Comparison of ENCODE assay signal across 8 cellular contexts in the genomic region with DNA sequence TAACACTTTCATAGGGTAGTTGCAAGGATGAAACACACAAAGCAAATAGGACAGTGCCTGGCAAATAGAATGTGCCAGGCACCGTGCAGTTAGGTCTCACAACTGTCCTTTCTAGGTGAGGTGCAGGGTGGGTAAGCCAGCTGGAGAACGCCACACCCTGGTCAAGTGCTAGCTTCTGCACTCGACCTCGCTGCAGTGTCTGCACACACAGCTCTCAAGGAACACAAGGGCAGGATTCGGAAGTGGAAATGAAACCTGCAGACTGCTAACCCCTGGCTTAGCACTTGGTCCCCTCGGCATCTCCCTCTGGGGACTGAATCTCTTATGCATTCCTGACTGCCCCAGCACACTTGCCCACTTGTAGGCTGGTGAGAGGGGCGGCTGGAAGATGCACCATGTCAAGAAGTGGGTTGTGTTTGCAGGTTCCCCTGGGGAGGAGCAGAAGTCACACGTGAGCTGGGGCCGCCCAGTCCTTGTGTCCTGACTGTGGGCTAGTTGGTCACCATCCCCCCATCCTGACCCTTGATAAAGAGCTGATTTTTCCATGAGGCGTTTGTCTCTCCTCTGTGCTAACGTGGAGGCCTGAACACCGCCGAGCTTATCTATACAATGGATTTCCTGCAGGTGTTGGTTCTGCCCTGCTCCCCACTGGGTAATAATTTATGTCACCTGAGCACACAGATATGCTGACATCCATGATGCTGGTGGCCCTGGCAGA.
DNase-seq lines count a peak whose midpoint lies in the region; ATAC-seq lines count a peak whose summit lies in the region.

No MANE protein-coding gene starts in this region.

- no peak overlapping the region for H3K4me2 ChIP-seq in mesendoderm (ENCODE audit: low read length)

- no peak overlapping the region for H2BK120ac ChIP-seq in mesendoderm (ENCODE audit: low read depth, low read length)

- no peak overlapping the region for H3K23ac ChIP-seq in mesendoderm (ENCODE audit: low read length)

- peak overlapping the region; percentile 14 to 97 (median 89) for H3K4me3 Mint-ChIP-seq in CD8-positive, alpha-beta memory T cell
- H3K4me3 Mint-ChIP-seq in activated T-helper 1 cell treated with anti-CD3 and anti-CD28 coated beads, Interleukin-12 subunit alpha, Interleukin-12 subunit beta, Interleukin-2, Interleukin-4 antibody, amounts not matched to agents 30 ng/mL and 10 ng/mL and 1 ng/mL, durations not matched to agents 14 hours and 24 hours and 36 hours: peak overlapping the region; percentile 97

- intact Hi-C loops in activated T-helper 1 cell treated with anti-CD3 and anti-CD28 coated beads, Interleukin-12 subunit alpha, Interleukin-12 subunit beta, Interleukin-2, Interleukin-4 antibody, amounts not matched to agents 30 ng/mL and 10 ng/mL and 1 ng/mL, durations not matched to agents 14 hours and 24 hours and 36 hours (cut with micrococcal nuclease): loop anchor here (5.0 kb wide), 1 partner anchor 357 kb away; a partner anchor contains a TSS

- no peak overlapping the region for H3K4ac ChIP-seq in mesendoderm (ENCODE audit: low read depth, low read length)

- H3K36me3 ChIP-seq in CD8-positive, alpha-beta memory T cell (ENCODE audit: insufficient read depth, low read length): no peaks in the 10 kb centered on the region
- H3K36me3 ChIP-seq in mesendoderm (ENCODE audit: control insufficient read depth, insufficient read depth, low read length): no peaks in the 10 kb centered on the region
- H3K36me3 ChIP-seq in SJCRH30: no peaks in the 10 kb centered on the region

- peak overlapping the region; percentile 17 for H2BK5ac ChIP-seq in mesendoderm (ENCODE audit: low read length)

- H3K4me3 ChIP-seq in CD8-positive, alpha-beta memory T cell (ENCODE audit: low read length): no peak overlapping the region
- H3K4me3 ChIP-seq in mesendoderm (ENCODE audit: low read length): no peak overlapping the region
- no peak overlapping the region for H3K4me3 ChIP-seq in SJCRH30

- H4K5ac ChIP-seq in mesendoderm (ENCODE audit: low read length): no peak overlapping the region

- no CpG with 5 or more reads among the region's 13 CpGs for WGBS in mesendoderm (ENCODE audit: extremely low coverage, insufficient coverage, low lambda C conversion rate)

- peaks cover 63 to 74% (median 73%) of the 10 kb centered on the region in 3 donors for H3K4me1 Mint-ChIP-seq in CD8-positive, alpha-beta memory T cell
- H3K4me1 Mint-ChIP-seq in activated T-helper 1 cell treated with anti-CD3 and anti-CD28 coated beads, Interleukin-12 subunit alpha, Interleukin-12 subunit beta, Interleukin-2, Interleukin-4 antibody, amounts not matched to agents 30 ng/mL and 10 ng/mL and 1 ng/mL, durations not matched to agents 14 hours and 24 hours and 36 hours (ENCODE audit: low read depth): peaks cover 77% of the 10 kb centered on the region

- no peak overlapping the region for H2BK15ac ChIP-seq in mesendoderm (replicated peaks; ENCODE audit: low read depth)

- ATAC-seq in HG02798 (IDR thresholded peaks at IDR 0.05; ENCODE audit: poor library complexity, unreplicated experiment) (peak; percentile 81), HG03175 (IDR thresholded peaks at IDR 0.05; ENCODE audit: unreplicated experiment) (no peak)

- H2AK5ac ChIP-seq in mesendoderm (ENCODE audit: low read length): peak overlapping the region; percentile 43

- H3K27me3 Mint-ChIP-seq in CD8-positive, alpha-beta memory T cell: peaks cover 0 to 1% of the 10 kb centered on the region in 2 donors
- H3K27me3 Mint-ChIP-seq in activated T-helper 1 cell treated with anti-CD3 and anti-CD28 coated beads, Interleukin-12 subunit alpha, Interleukin-12 subunit beta, Interleukin-2, Interleukin-4 antibody, amounts not matched to agents 30 ng/mL and 10 ng/mL and 1 ng/mL, durations not matched to agents 14 hours and 24 hours and 36 hours (ENCODE audit: insufficient read depth): no peaks in the 10 kb centered on the region

- H4K8ac ChIP-seq in mesendoderm (ENCODE audit: low read depth, low read length): no peak overlapping the region

- H3K27ac ChIP-seq in CD8-positive, alpha-beta memory T cell (ENCODE audit: low read depth, low read length): no peak overlapping the region
- H3K27ac ChIP-seq in mesendoderm (ENCODE audit: low read depth, low read length) (no peak overlapping the region), SJCRH30 (no peak overlapping the region)

- H3K18ac ChIP-seq in mesendoderm (ENCODE audit: low read length): no peak overlapping the region

- no peaks in the 10 kb centered on the region for H3K9me3 Mint-ChIP-seq in CD8-positive, alpha-beta memory T cell
- peaks cover 15% of the 10 kb centered on the region for H3K9me3 Mint-ChIP-seq in activated T-helper 1 cell treated with anti-CD3 and anti-CD28 coated beads, Interleukin-12 subunit alpha, Interleukin-12 subunit beta, Interleukin-2, Interleukin-4 antibody, amounts not matched to agents 30 ng/mL and 10 ng/mL and 1 ng/mL, durations not matched to agents 14 hours and 24 hours and 36 hours

- DNase-seq in CD8-positive, alpha-beta memory T cell: no peak
- DNase-seq in activated T-helper 1 cell treated with anti-CD3 and anti-CD28 coated beads, Interleukin-12 subunit alpha, Interleukin-12 subunit beta, Interleukin-2, Interleukin-4 antibody, amounts not matched to agents 30 ng/mL and 10 ng/mL and 1 ng/mL, durations not matched to agents 14 hours and 24 hours and 36 hours (ENCODE audit: low spot score): no peak
- DNase-seq in mesendoderm (peak; percentile 52), SJCRH30 (no peak), AML-193 (lab: John Stamatoyannopoulos, UW) (no peak), medulla oblongata (ENCODE audit: extremely low spot score) (no peak)

- H3K27ac Mint-ChIP-seq in CD8-positive, alpha-beta memory T cell: peak overlapping the region; percentile 86 to 99 (median 94)
- peak overlapping the region; percentile 96 for H3K27ac Mint-ChIP-seq in activated T-helper 1 cell treated with anti-CD3 and anti-CD28 coated beads, Interleukin-12 subunit alpha, Interleukin-12 subunit beta, Interleukin-2, Interleukin-4 antibody, amounts not matched to agents 30 ng/mL and 10 ng/mL and 1 ng/mL, durations not matched to agents 14 hours and 24 hours and 36 hours

- H3K9ac ChIP-seq in mesendoderm (ENCODE audit: low read length): peak overlapping the region; percentile 11

- peaks cover 4 to 37% (median 5%) of the 10 kb centered on the region in 3 donors for H3K36me3 Mint-ChIP-seq in CD8-positive, alpha-beta memory T cell
- H3K36me3 Mint-ChIP-seq in activated T-helper 1 cell treated with anti-CD3 and anti-CD28 coated beads, Interleukin-12 subunit alpha, Interleukin-12 subunit beta, Interleukin-2, Interleukin-4 antibody, amounts not matched to agents 30 ng/mL and 10 ng/mL and 1 ng/mL, durations not matched to agents 14 hours and 24 hours and 36 hours (ENCODE audit: low read depth): peaks cover 74% of the 10 kb centered on the region

- peak overlapping the region; percentile 62 for H3K56ac ChIP-seq in mesendoderm (ENCODE audit: low read length)

- no peaks in the 10 kb centered on the region for H3K79me2 ChIP-seq in mesendoderm (ENCODE audit: control insufficient read depth, insufficient read depth, low read length)

- no peaks in the 10 kb centered on the region for H3K27me3 ChIP-seq in CD8-positive, alpha-beta memory T cell (ENCODE audit: insufficient read depth, low read length, poor library complexity, severe bottlenecking)
- H3K27me3 ChIP-seq in mesendoderm (ENCODE audit: insufficient read depth, low read length, poor library complexity) (no peaks in the 10 kb centered on the region), SJCRH30 (no peaks in the 10 kb centered on the region)

- POLR2A ChIA-PET in CD8-positive, alpha-beta memory T cell (lab: Charles Lee): interaction anchor here (4.4 kb wide), 1 partner anchor 24 kb away, joined by 21 read pairs; no protein-coding TSS in a partner anchor

- H3K4me1 ChIP-seq in CD8-positive, alpha-beta memory T cell (ENCODE audit: insufficient read depth, low read length): peaks cover 63% of the 10 kb centered on the region
- H3K4me1 ChIP-seq in mesendoderm (ENCODE audit: control insufficient read depth, low read depth, low read length): peaks cover 13% of the 10 kb centered on the region
- peaks cover 16% of the 10 kb centered on the region; the same call in 1 of the 2 replicates for H3K4me1 ChIP-seq in SJCRH30

- no peaks in the 10 kb centered on the region for H3K9me3 ChIP-seq in CD8-positive, alpha-beta memory T cell (ENCODE audit: low read length)
- H3K9me3 ChIP-seq in SJCRH30 (replicated peaks): no peaks in the 10 kb centered on the region; the same call in 1 of the 2 replicates

- H3K79me1 ChIP-seq in mesendoderm (ENCODE audit: low read length): no peaks in the 10 kb centered on the region

- CTCF ChIA-PET in CD8-positive, alpha-beta memory T cell (lab: Charles Lee): interaction anchor here (0.6 to 5.2 kb wide), 7 partner anchors 10 to 112 kb away, joined by 3 to 23 read pairs (median 4); no protein-coding TSS in a partner anchor
